1 cellular context compared by ENCODE assay signal in genomic region chr4:87057835-87058234, GRCh38.
TF ChIP-seq lines count a peak whose summit lies in the region.

No MANE protein-coding gene starts in this region.

TF ChIP-seq in GM23338, 12 proteins besides CTCF, POLR2A, EP300 and RAD21 (continued from another document):
- TF ChIP-seq ZNF462 (CRISPR knock-in tag; IDR thresholded peaks at IDR 0.05) (no peak), ZNF331 (CRISPR knock-in tag; IDR thresholded peaks at IDR 0.05; ENCODE audit: low read depth) (no peak), REST (IDR thresholded peaks at IDR 0.05; ENCODE audit: unreplicated experiment) (no peak), NANOG (IDR thresholded peaks at IDR 0.05; ENCODE audit: borderline replicate concordance) (no peak), CREB1 (CRISPR knock-in tag; IDR thresholded peaks at IDR 0.05; ENCODE audit: low read depth) (no peak), STAT1 (IDR thresholded peaks at IDR 0.05; ENCODE audit: unreplicated experiment) (no peak)
